8 cellular contexts compared by ENCODE assay signal in genomic region chr3:53160335-53160659, GRCh38. TPM values are rescaled to one million over a fixed set of nuclear protein-coding genes. Genes with fewer than 3 reads are reported as not detected.
A peak's percentile ranks its signal among the peaks of the same experiment; 100 is the strongest.
DNase-seq lines count a peak whose midpoint lies in the region; ATAC-seq and TF ChIP-seq lines count a peak whose summit lies in the region.

No MANE protein-coding gene starts in this region.

- H3K27ac ChIP-seq in HCT116 (ENCODE audit: low read depth, low read length) (peak overlapping the region; percentile 87), smooth muscle cell (ENCODE audit: low read depth) (no peak overlapping the region)

- H3K9me3 Mint-ChIP-seq in activated CD8-positive, alpha-beta T cell treated with anti-CD3 and anti-CD28 coated beads for 36 hours = no peaks in the 10 kb centered on the region

- ATAC-seq in HCT116 = no peak
- no peak for ATAC-seq in activated CD8-positive, alpha-beta T cell treated with anti-CD3 and anti-CD28 coated beads for 36 hours
- no peak for ATAC-seq in HG02642 (IDR thresholded peaks at IDR 0.05; ENCODE audit: poor library complexity, unreplicated experiment)

- H3K4me3 ChIP-seq in HCT116 (replicated peaks in 1 of 2; ENCODE audit: low read depth in 1 of 2, low read length in 2 of 2) = peak overlapping the region; percentile 85 to 90
- H3K4me3 ChIP-seq in iPS-15b (ENCODE audit: low read depth, low read length) = peak overlapping the region; percentile 64
- H3K4me3 ChIP-seq in smooth muscle cell = peak overlapping the region; percentile 94

- no peak for DNase-seq in HCT116 (ENCODE audit: low read depth, low spot score)
- no peak for DNase-seq in activated CD8-positive, alpha-beta T cell treated with anti-CD3 and anti-CD28 coated beads for 36 hours
- no peak for DNase-seq in smooth muscle cell (lab: John Stamatoyannopoulos, UW; ENCODE audit: unreplicated experiment)
- no peak for DNase-seq in COLO829 (ENCODE audit: low spot score)
- DNase-seq in activated CD4-positive, CD25-positive, alpha-beta regulatory T cell (lab: John Stamatoyannopoulos, UW) = no peak
- no peak for DNase-seq in AG20443 (ENCODE audit: low spot score)

- H2AFZ ChIP-seq in HCT116 (ENCODE audit: low read depth, low read length, poor library complexity, severe bottlenecking) = no peak overlapping the region
- H2AFZ ChIP-seq in smooth muscle cell (ENCODE audit: low read depth) = peak overlapping the region; percentile 92

- no TSS peak for BruUV-seq in HCT116 (replicated peaks; lab: Mats Ljungman, UMichigan)

- H4K20me1 ChIP-seq in HCT116 (ENCODE audit: insufficient read depth) = no peaks in the 10 kb centered on the region
- peaks cover 24% of the 10 kb centered on the region for H4K20me1 ChIP-seq in smooth muscle cell (ENCODE audit: low read depth)

- peaks cover 16% of the 10 kb centered on the region for H3K27me3 Mint-ChIP-seq in activated CD8-positive, alpha-beta T cell treated with anti-CD3 and anti-CD28 coated beads for 36 hours

- CTCF ChIA-PET in HCT116 (lab: Charles Lee) = interaction anchor here (1.0 to 1.6 kb wide), 4 partner anchors 26 to 63 kb away, joined by 3 to 5 read pairs (median 3); no protein-coding TSS in a partner anchor
- CTCF ChIA-PET in activated CD8-positive, alpha-beta T cell treated with anti-CD3 and anti-CD28 coated beads for 36 hours (lab: Charles Lee) = interaction anchor here (0.7 to 5.0 kb wide), 10 partner anchors 10 to 60 kb away, joined by 3 to 19 read pairs (median 4); no protein-coding TSS in a partner anchor

- H3K79me2 ChIP-seq in HCT116 (ENCODE audit: insufficient read depth, low read length) = peaks cover 30% of the 10 kb centered on the region
- no peaks in the 10 kb centered on the region for H3K79me2 ChIP-seq in smooth muscle cell (ENCODE audit: low read depth)

- H3K4me1 ChIP-seq in HCT116 (ENCODE audit: control insufficient read depth in 1 of 2, insufficient read depth in 2 of 2, low read length in 2 of 2) = peaks cover 44 to 60% of the 10 kb centered on the region in 2 experiments
- H3K4me1 ChIP-seq in iPS-15b (ENCODE audit: control insufficient read depth, insufficient read depth, low read length) = peaks cover 23% of the 10 kb centered on the region
- no peaks in the 10 kb centered on the region for H3K4me1 ChIP-seq in smooth muscle cell (ENCODE audit: low read depth)

- peaks cover 21% of the 10 kb centered on the region for H3K4me1 Mint-ChIP-seq in activated CD8-positive, alpha-beta T cell treated with anti-CD3 and anti-CD28 coated beads for 36 hours (ENCODE audit: low read depth)

- intact Hi-C loops in HCT116 (cut with micrococcal nuclease) = loop anchor here (2.0 kb wide), 1 partner anchor 25 kb away; no protein-coding TSS in a partner anchor
- intact Hi-C loops in activated CD8-positive, alpha-beta T cell treated with anti-CD3 and anti-CD28 coated beads for 36 hours (cut with micrococcal nuclease) = no loop called here

- TF ChIP-seq POLR2A in HCT116 (IDR thresholded peaks at IDR 0.05; ENCODE audit: borderline replicate concordance, extremely low read depth, insufficient read depth, insufficient read length) = no peak

- H3F3A ChIP-seq in smooth muscle cell (ENCODE audit: low read depth) = no peaks in the 10 kb centered on the region

- H3K9me3 ChIP-seq in HCT116 (ENCODE audit: control insufficient read depth in 1 of 2, insufficient read depth in 1 of 2, low read depth in 1 of 2, low read length in 2 of 2) (no peaks in the 10 kb centered on the region), iPS-15b (ENCODE audit: control insufficient read depth, insufficient read depth, low read length) (no peaks in the 10 kb centered on the region), smooth muscle cell (replicated peaks; ENCODE audit: low read depth) (no peaks in the 10 kb centered on the region)

- WGBS in smooth muscle cell (ENCODE audit: low lambda C conversion rate) = 32% methylated on average over 3 of the region's 3 CpGs

- H3K4me3 Mint-ChIP-seq in activated CD8-positive, alpha-beta T cell treated with anti-CD3 and anti-CD28 coated beads for 36 hours = peak overlapping the region; percentile 76

- peak overlapping the region; percentile 80 for H3K9ac ChIP-seq in HCT116 (ENCODE audit: low read length)
- H3K9ac ChIP-seq in iPS-15b (ENCODE audit: low read depth, low read length) = no peak overlapping the region
- H3K9ac ChIP-seq in smooth muscle cell (ENCODE audit: low read depth) = no peak overlapping the region

- H3K36me3 ChIP-seq in HCT116 (ENCODE audit: control insufficient read depth in 1 of 2, insufficient read depth in 2 of 2, low read length in 2 of 2) = no peaks in the 10 kb centered on the region
- H3K36me3 ChIP-seq in iPS-15b (ENCODE audit: control insufficient read depth, insufficient read depth, low read length) = no peaks in the 10 kb centered on the region
- no peaks in the 10 kb centered on the region for H3K36me3 ChIP-seq in smooth muscle cell (ENCODE audit: low read depth)

- H3K27me3 ChIP-seq in HCT116 (ENCODE audit: insufficient read depth, low read length) (no peaks in the 10 kb centered on the region), iPS-15b (ENCODE audit: control insufficient read depth, insufficient read depth, low read length) (peaks cover 19% of the 10 kb centered on the region), smooth muscle cell (ENCODE audit: low read depth) (peaks cover 4% of the 10 kb centered on the region)

- no peaks in the 10 kb centered on the region for H3K36me3 Mint-ChIP-seq in activated CD8-positive, alpha-beta T cell treated with anti-CD3 and anti-CD28 coated beads for 36 hours (ENCODE audit: low read depth)

- no peaks in the 10 kb centered on the region for H3K9me2 ChIP-seq in HCT116 (ENCODE audit: insufficient read depth)

- peak overlapping the region; percentile 55 for H3K27ac Mint-ChIP-seq in activated CD8-positive, alpha-beta T cell treated with anti-CD3 and anti-CD28 coated beads for 36 hours

- POLR2A ChIA-PET in HCT116 (lab: Charles Lee) = interaction anchor here (0.6 to 1.6 kb wide), 5 partner anchors 10 to 95 kb away, joined by 3 to 6 read pairs (median 4); partner anchors contain the start of gene TKT
- POLR2A ChIA-PET in activated CD8-positive, alpha-beta T cell treated with anti-CD3 and anti-CD28 coated beads for 36 hours (lab: Charles Lee) = interaction anchor here (0.8 to 1.9 kb wide), 2 partner anchors 30 to 40 kb away, joined by 4 to 13 read pairs; partner anchors contain the start of gene RFT1

- no peak for TF ChIP-seq RAD21 in HCT116 (IDR thresholded peaks at IDR 0.05; ENCODE audit: low read depth)

- no peak for TF ChIP-seq CTCF in HCT116 (IDR thresholded peaks at IDR 0.05 in 2 of 3, conservative IDR thresholded peaks at IDR 0.05 in 1 of 3; ENCODE audit: borderline replicate concordance in 1 of 3, insufficient read depth in 1 of 3, low read depth in 2 of 3, low read length in 2 of 3)
- no peak for TF ChIP-seq CTCF in activated CD8-positive, alpha-beta T cell treated with anti-CD3 and anti-CD28 coated beads for 36 hours (IDR thresholded peaks at IDR 0.05)
- TF ChIP-seq CTCF in smooth muscle cell (IDR thresholded peaks at IDR 0.05; ENCODE audit: borderline replicate concordance, insufficient read depth, poor library complexity, severe bottlenecking) = no peak

- RAD21 ChIA-PET in HCT116 (lab: Charles Lee; ENCODE audit: low non-redundant PET in 1 of 2, low total read pairs in 2 of 2, uncharacterized antibody in 2 of 2, unreplicated experiment in 2 of 2) = no interaction called here

- peak overlapping the region; percentile 98 for H3K4me2 ChIP-seq in HCT116 (ENCODE audit: low read length)
- peak overlapping the region; percentile 98 for H3K4me2 ChIP-seq in smooth muscle cell

TF ChIP-seq in HCT116, 20 proteins besides CTCF, POLR2A, EP300 and RAD21 (continues in another document):
- TF ChIP-seq REST (IDR thresholded peaks at IDR 0.05; ENCODE audit: low read depth) = no peak
- no peak for TF ChIP-seq SP1 (IDR thresholded peaks at IDR 0.05; ENCODE audit: low read depth)
- no peak for TF ChIP-seq FOSL1 (IDR thresholded peaks at IDR 0.05; ENCODE audit: low read depth)
- no peak for TF ChIP-seq ZFX (IDR thresholded peaks at IDR 0.05)
- TF ChIP-seq EGR1 (IDR thresholded peaks at IDR 0.05; ENCODE audit: low read depth) = no peak
- no peak for TF ChIP-seq EZH2 (IDR thresholded peaks at IDR 0.05)
- no peak for TF ChIP-seq TCF7L2 (IDR thresholded peaks at IDR 0.05; ENCODE audit: borderline replicate concordance, extremely low read depth, insufficient read depth, insufficient read length)

RNA-seq across cellular contexts. Expression of gene PRKCD, which starts 0.7 kb away (rescaled TPM):
- total RNA-seq in HCT116 (2021; ENCODE audit: unreplicated experiment) (34.4 TPM), smooth muscle cell (6.1 and 6.5 TPM in 2 replicates)
- polyA plus RNA-seq in HCT116 (2012) = 34.6 and 38.9 TPM in 2 replicates
- total RNA-seq in activated CD8-positive, alpha-beta T cell treated with anti-CD3 and anti-CD28 coated beads for 36 hours = 10 to 100 TPM; 18.7 to 21.5 TPM
- polyA plus RNA-seq in smooth muscle cell = 21.3 and 22.5 TPM in 2 replicates

RNA-seq across cellular contexts. Expression of gene RFT1, which starts 30.1 kb away (rescaled TPM):
- total RNA-seq in HCT116 (2021; ENCODE audit: unreplicated experiment) (33.6 TPM), smooth muscle cell (13.3 and 16.4 TPM in 2 replicates)
- 25.1 and 33.3 TPM in 2 replicates for polyA plus RNA-seq in HCT116 (2012)
- 10 to 100 TPM; 42.5 to 42.9 TPM for total RNA-seq in activated CD8-positive, alpha-beta T cell treated with anti-CD3 and anti-CD28 coated beads for 36 hours
- 25.7 and 30.1 TPM in 2 replicates for polyA plus RNA-seq in smooth muscle cell
